Comparison of ENCODE assay signal across 14 cellular contexts in the genomic region with DNA sequence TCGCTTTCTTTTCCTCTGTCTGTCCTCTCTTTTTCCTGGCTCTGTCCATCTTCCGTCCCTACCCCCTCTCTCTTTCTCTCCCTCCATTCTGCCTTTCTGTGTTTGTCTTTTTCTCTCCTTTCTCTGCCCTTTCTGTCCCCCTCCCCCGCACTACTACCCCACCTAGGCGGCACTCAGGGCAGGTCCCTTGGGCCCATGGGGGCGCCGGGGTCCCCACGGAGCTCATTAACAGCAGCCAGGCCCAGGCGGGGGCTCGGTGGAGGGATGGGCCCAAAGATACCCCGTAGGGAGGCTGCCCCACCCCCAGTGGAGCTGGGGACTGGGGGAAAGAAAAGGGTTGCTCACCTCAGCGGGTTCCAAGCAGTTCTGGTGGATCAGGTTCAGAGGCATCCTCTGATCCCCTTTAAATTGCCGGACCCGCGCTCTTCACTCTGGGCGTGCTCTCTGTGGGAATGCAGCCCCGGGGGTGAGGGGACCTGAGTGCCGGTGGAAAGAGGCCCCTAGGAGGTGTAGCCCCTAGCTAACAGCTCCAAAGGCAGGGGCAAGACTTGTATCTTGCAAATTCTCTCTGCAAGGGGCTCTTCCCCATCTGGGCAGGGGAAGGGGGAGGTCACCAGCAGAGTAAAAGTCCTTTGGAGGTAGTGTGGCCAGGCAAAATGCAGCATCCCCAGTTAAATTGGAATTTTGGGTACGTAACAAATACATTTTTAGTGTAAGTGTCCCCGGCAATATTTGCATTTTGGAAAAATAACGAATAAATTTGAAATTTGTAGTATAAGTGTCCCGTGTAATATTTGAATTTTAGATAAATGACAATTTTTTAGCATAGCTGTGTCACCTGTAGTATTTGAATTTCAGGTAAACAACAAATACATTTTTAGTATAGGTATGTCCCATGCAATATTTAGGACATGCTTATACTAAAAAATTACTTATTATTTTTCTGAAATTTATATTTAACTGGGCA. TPM values are rescaled to one million over a fixed set of nuclear protein-coding genes. Genes with fewer than 3 reads are reported as not detected.
DNase-seq lines count a peak whose midpoint lies in the region; ATAC-seq and TF ChIP-seq lines count a peak whose summit lies in the region.
"Had no signal": no experiment of that assay in that cellular context is flagged by ENCODE, and none has a peak within 500 bp of the region (broad histone marks: within the 10 kb centered on the region; RNA-seq: fewer than 3 reads in every experiment).

No MANE protein-coding gene starts in this region.

- TF ChIP-seq EP300 in SK-N-SH (IDR thresholded peaks at IDR 0.05; ENCODE audit: borderline replicate concordance in 1 of 2, low read depth in 1 of 2, low read length in 1 of 2): no peak
- no peak for TF ChIP-seq EP300 in esophagus muscularis mucosa (IDR thresholded peaks at IDR 0.05)

- H2AFZ ChIP-seq in SK-N-SH (ENCODE audit: low read depth): no peak overlapping the region

- POLR2A ChIA-PET in SK-N-SH (lab: Yijun Ruan, JAX): no interaction called here

- TF ChIP-seq CTCF in SK-N-SH (IDR thresholded peaks at IDR 0.05) (no peak), esophagus muscularis mucosa (IDR thresholded peaks at IDR 0.05) (no peak), retinal pigment epithelial cell (conservative IDR thresholded peaks at IDR 0.05; ENCODE audit: low read depth, low read length) (no peak)

- WGBS in SK-N-SH (ENCODE audit: low lambda C conversion rate): 19% methylated on average over 15 of the region's 21 CpGs
- 12% methylated on average over 21 of the region's 21 CpGs for WGBS in esophagus muscularis mucosa

- no peaks in the 10 kb centered on the region for H3F3A ChIP-seq in SK-N-SH (replicated peaks; ENCODE audit: insufficient read depth)

- peak overlapping the region; percentile 50; the same call in 1 of the 2 replicates for H3K4me2 ChIP-seq in SK-N-SH

- TF ChIP-seq RAD21 in SK-N-SH (IDR thresholded peaks at IDR 0.05; ENCODE audit: low read length): no peak

- peaks cover 100% of the 10 kb centered on the region for H3K27me3 ChIP-seq in SK-N-SH (ENCODE audit: insufficient read depth)
- H3K27me3 ChIP-seq in esophagus muscularis mucosa: peaks cover 31 to 100% (median 90%) of the 10 kb centered on the region in 4 donors

- no peaks in the 10 kb centered on the region for H3K9me2 ChIP-seq in SK-N-SH

- H3K27ac ChIP-seq in SK-N-SH (ENCODE audit: low read depth in 2 of 2, low read length in 1 of 2) (no peak overlapping the region), SK-N-MC (no peak overlapping the region), esophagus muscularis mucosa (replicated peaks in 1 of 4) (no peak overlapping the region)
- H3K27ac ChIP-seq: upper lobe of left lung had no signal

- H4K20me1 ChIP-seq in SK-N-SH (ENCODE audit: insufficient read depth): peaks cover 17% of the 10 kb centered on the region; the same call in 1 of the 2 replicates

- no peaks in the 10 kb centered on the region for H3K79me2 ChIP-seq in SK-N-SH (ENCODE audit: insufficient read depth)

- no peak for TF ChIP-seq POLR2A in esophagus muscularis mucosa (IDR thresholded peaks at IDR 0.05; ENCODE audit: low read depth)

- peak; percentile 52 for DNase-seq in SK-N-SH
- no peak for DNase-seq in SK-N-MC (ENCODE audit: low read depth, low spot score)
- DNase-seq in esophagus muscularis mucosa (ENCODE audit: extremely low spot score): no peak
- no peak for DNase-seq in retinal pigment epithelial cell (ENCODE audit: low read depth)
- no peak for DNase-seq in NCI-H1694 (lab: John Stamatoyannopoulos, UW)
- DNase-seq in NCI-H1092 (lab: John Stamatoyannopoulos, UW): no peak
- DNase-seq: activated CD4-positive, CD25-positive, alpha-beta regulatory T cell treated with anti-CD3 and anti-CD28 coated beads, Interleukin-2, amount 50 U/mL, for 72 hours; NCI-H1694 treated with DMSO at 0.1 percent for 48 hours; RPMI8226; stimulated activated CD4-positive, alpha-beta T cell treated with anti-CD3 and anti-CD28 coated beads, Interleukin-4, amount 100 ng/mL, for 1 hour had no signal

- H3K9me3 ChIP-seq in SK-N-SH: no peaks in the 10 kb centered on the region
- no peaks in the 10 kb centered on the region for H3K9me3 ChIP-seq in SK-N-MC (ENCODE audit: low read depth, low read length)
- H3K9me3 ChIP-seq in esophagus muscularis mucosa: no peaks in the 10 kb centered on the region
- H3K9me3 ChIP-seq: upper lobe of left lung had no signal

- CTCF ChIA-PET in SK-N-SH (lab: Yijun Ruan, JAX): interaction anchor here (0.9 to 12.0 kb wide), 3 partner anchors 14 to 57 kb away, joined by 3 to 89 read pairs (median 5); no protein-coding TSS in a partner anchor

- ATAC-seq in SK-N-SH treated with all-trans-retinoic acid at 6 μM for 48 hours (no peak), HG03175 (IDR thresholded peaks at IDR 0.05; ENCODE audit: unreplicated experiment) (no peak)

- H3K36me3 ChIP-seq in SK-N-SH (replicated peaks in 1 of 2; ENCODE audit: control insufficient read depth in 1 of 2, insufficient read depth in 2 of 2, low read length in 1 of 2): no peaks in the 10 kb centered on the region
- no peaks in the 10 kb centered on the region for H3K36me3 ChIP-seq in SK-N-MC (ENCODE audit: insufficient read depth, low read length)
- H3K36me3 ChIP-seq in esophagus muscularis mucosa: no peaks in the 10 kb centered on the region
- H3K36me3 ChIP-seq: upper lobe of left lung had no signal

- intact Hi-C loops in esophagus muscularis mucosa (cut with DNase I): no loop called here

- H3K9ac ChIP-seq in SK-N-SH (no peak overlapping the region), SK-N-MC (ENCODE audit: insufficient read length) (no peak overlapping the region)

- H3K4me1 ChIP-seq in SK-N-SH (ENCODE audit: control insufficient read depth in 1 of 2, insufficient read depth in 2 of 2, low read depth in 1 of 2, low read length in 1 of 2) (no peaks in the 10 kb centered on the region; a peak in 1 of 4 replicates), esophagus muscularis mucosa (peaks cover 34 to 71% (median 50%) of the 10 kb centered on the region in 4 donors)

- H3K4me3 ChIP-seq in SK-N-SH (ENCODE audit: low read depth in 2 of 2, low read length in 1 of 2) (no peak overlapping the region), SK-N-MC (peak overlapping the region; percentile 24; the same call in 1 of the 2 replicates), esophagus muscularis mucosa (peak overlapping the region in 3 of 4 donors; percentile 18 to 39 (median 35)), retinal pigment epithelial cell (ENCODE audit: low read length) (peak overlapping the region; percentile 97)

TF ChIP-seq in SK-N-SH, 30 proteins besides CTCF, POLR2A, EP300 and RAD21:
- TF ChIP-seq EZH2phosphoT487 (IDR thresholded peaks at IDR 0.05; ENCODE audit: borderline replicate concordance, low read depth) (peak; percentile 72; the same call in 1 of the 2 replicates), NFIC (IDR thresholded peaks at IDR 0.05; ENCODE audit: borderline replicate concordance) (no peak)
TF ChIP-seq in SK-N-SH: peak in this region for 1.

TF ChIP-seq in SK-N-SH treated with all-trans-retinoic acid at 6 μM for 48 hours, 23 proteins besides CTCF, POLR2A, EP300 and RAD21 (continues in another document):
- TF ChIP-seq ARNTL (CRISPR knock-in tag; IDR thresholded peaks at IDR 0.05; ENCODE audit: borderline replicate concordance, low read depth) (no peak), RARB (CRISPR knock-in tag; IDR thresholded peaks at IDR 0.05) (no peak), GLIS3 (CRISPR knock-in tag; IDR thresholded peaks at IDR 0.05) (no peak), SNAI2 (CRISPR knock-in tag; IDR thresholded peaks at IDR 0.05) (no peak), ESRRG (CRISPR knock-in tag; IDR thresholded peaks at IDR 0.05) (no peak), ZNF8 (CRISPR knock-in tag; IDR thresholded peaks at IDR 0.05) (no peak), TCF4 (CRISPR knock-in tag; IDR thresholded peaks at IDR 0.05; ENCODE audit: borderline replicate concordance) (no peak), OSR1 (CRISPR knock-in tag; IDR thresholded peaks at IDR 0.05) (no peak), ZFP30 (CRISPR knock-in tag; IDR thresholded peaks at IDR 0.05) (no peak), PPARA (CRISPR knock-in tag; IDR thresholded peaks at IDR 0.05; ENCODE audit: borderline replicate concordance) (no peak), ZFP3 (CRISPR knock-in tag; IDR thresholded peaks at IDR 0.05) (no peak), TOX (CRISPR knock-in tag; IDR thresholded peaks at IDR 0.05; ENCODE audit: borderline replicate concordance) (no peak)
- TF ChIP-seq, protein P1, sequence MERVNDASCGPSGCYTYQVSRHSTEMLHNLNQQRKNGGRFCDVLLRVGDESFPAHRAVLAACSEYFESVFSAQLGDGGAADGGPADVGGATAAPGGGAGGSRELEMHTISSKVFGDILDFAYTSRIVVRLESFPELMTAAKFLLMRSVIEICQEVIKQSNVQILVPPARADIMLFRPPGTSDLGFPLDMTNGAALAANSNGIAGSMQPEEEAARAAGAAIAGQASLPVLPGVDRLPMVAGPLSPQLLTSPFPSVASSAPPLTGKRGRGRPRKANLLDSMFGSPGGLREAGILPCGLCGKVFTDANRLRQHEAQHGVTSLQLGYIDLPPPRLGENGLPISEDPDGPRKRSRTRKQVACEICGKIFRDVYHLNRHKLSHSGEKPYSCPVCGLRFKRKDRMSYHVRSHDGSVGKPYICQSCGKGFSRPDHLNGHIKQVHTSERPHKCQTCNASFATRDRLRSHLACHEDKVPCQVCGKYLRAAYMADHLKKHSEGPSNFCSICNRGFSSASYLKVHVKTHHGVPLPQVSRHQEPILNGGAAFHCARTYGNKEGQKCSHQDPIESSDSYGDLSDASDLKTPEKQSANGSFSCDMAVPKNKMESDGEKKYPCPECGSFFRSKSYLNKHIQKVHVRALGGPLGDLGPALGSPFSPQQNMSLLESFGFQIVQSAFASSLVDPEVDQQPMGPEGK (CRISPR knock-in tag; IDR thresholded peaks at IDR 0.05; ENCODE audit: borderline replicate concordance): no peak
- TF ChIP-seq, protein P2, sequence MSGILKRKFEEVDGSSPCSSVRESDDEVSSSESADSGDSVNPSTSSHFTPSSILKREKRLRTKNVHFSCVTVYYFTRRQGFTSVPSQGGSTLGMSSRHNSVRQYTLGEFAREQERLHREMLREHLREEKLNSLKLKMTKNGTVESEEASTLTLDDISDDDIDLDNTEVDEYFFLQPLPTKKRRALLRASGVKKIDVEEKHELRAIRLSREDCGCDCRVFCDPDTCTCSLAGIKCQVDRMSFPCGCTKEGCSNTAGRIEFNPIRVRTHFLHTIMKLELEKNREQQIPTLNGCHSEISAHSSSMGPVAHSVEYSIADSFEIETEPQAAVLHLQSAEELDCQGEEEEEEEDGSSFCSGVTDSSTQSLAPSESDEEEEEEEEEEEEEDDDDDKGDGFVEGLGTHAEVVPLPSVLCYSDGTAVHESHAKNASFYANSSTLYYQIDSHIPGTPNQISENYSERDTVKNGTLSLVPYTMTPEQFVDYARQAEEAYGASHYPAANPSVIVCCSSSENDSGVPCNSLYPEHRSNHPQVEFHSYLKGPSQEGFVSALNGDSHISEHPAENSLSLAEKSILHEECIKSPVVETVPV (CRISPR knock-in tag; IDR thresholded peaks at IDR 0.05): no peak

RNA-seq across cellular contexts. Expression of a gene that starts 7.4 kb away (rescaled TPM):
- not detected in 2 replicates for polyA plus RNA-seq in SK-N-SH (2012; rRNA removed)
- polyA plus RNA-seq in SK-N-SH (2012; cell fraction: cytosol; rRNA removed): 0.03 TPM in 1 of 2 replicates, not detected in the other
- not detected in 2 replicates for polyA plus RNA-seq in SK-N-SH (2012; cell fraction: nucleus; rRNA removed)
- total RNA-seq in esophagus muscularis mucosa: not detected
- total RNA-seq: fibroblast of villous mesenchyme, upper lobe of left lung had no signal

Comparison
In these comparisons a context has a peak if more than half of its experiments do, and no peak if none do; other contexts are left out.
1. H3K4me3 ChIP-seq: peak in SK-N-MC (single experiment), esophagus muscularis mucosa (3 of 4) and retinal pigment epithelial cell (single experiment); none in SK-N-SH (0 of 2).